In genomic region chr17:72618018-72618509, GRCh38 we compare ENCODE assay signal across 8 cellular contexts.
DNase-seq lines count a peak whose midpoint lies in the region; ATAC-seq and TF ChIP-seq lines count a peak whose summit lies in the region.

No MANE protein-coding gene starts in this region.

- peak overlapping the region; percentile 81 for H3K4me3 Mint-ChIP-seq in activated T-helper 17 cell treated with anti-CD3 and anti-CD28 coated beads, Interleukin-2, amount 50 U/mL, for 72 hours
- H3K4me3 Mint-ChIP-seq in natural killer cell treated with Interleukin-12 subunit alpha and Interleukin-12 subunit beta and Interleukin-15 and Interleukin-18, amount 100 ng/mL, for 72 hours: peak overlapping the region; percentile 53

- H3K27me3 Mint-ChIP-seq in activated T-helper 17 cell treated with anti-CD3 and anti-CD28 coated beads, Interleukin-2, amount 50 U/mL, for 72 hours: peaks cover 5% of the 10 kb centered on the region
- peaks cover 36 to 57% of the 10 kb centered on the region in 2 donors for H3K27me3 Mint-ChIP-seq in natural killer cell treated with Interleukin-12 subunit alpha and Interleukin-12 subunit beta and Interleukin-15 and Interleukin-18, amount 100 ng/mL, for 72 hours

- ATAC-seq in GM19397 (IDR thresholded peaks at IDR 0.05; ENCODE audit: unreplicated experiment) (peak; percentile 37), HG02763 (IDR thresholded peaks at IDR 0.05; ENCODE audit: unreplicated experiment) (no peak)
- peak; percentile 88 for ATAC-seq in activated T-helper 17 cell treated with anti-CD3 and anti-CD28 coated beads, Interleukin-2, amount 50 U/mL, for 72 hours (replicated peaks)
- no peak for ATAC-seq in natural killer cell treated with Interleukin-12 subunit alpha and Interleukin-12 subunit beta and Interleukin-15 and Interleukin-18, amount 100 ng/mL, for 72 hours

- peaks cover 16% of the 10 kb centered on the region for H3K4me1 Mint-ChIP-seq in activated T-helper 17 cell treated with anti-CD3 and anti-CD28 coated beads, Interleukin-2, amount 50 U/mL, for 72 hours
- H3K4me1 Mint-ChIP-seq in natural killer cell treated with Interleukin-12 subunit alpha and Interleukin-12 subunit beta and Interleukin-15 and Interleukin-18, amount 100 ng/mL, for 72 hours (ENCODE audit: low read depth in 2 of 2): peaks cover 7 to 9% of the 10 kb centered on the region in 2 donors

- H3K27ac Mint-ChIP-seq in activated T-helper 17 cell treated with anti-CD3 and anti-CD28 coated beads, Interleukin-2, amount 50 U/mL, for 72 hours: peak overlapping the region; percentile 69
- H3K27ac Mint-ChIP-seq in natural killer cell treated with Interleukin-12 subunit alpha and Interleukin-12 subunit beta and Interleukin-15 and Interleukin-18, amount 100 ng/mL, for 72 hours: no peak overlapping the region

- no peaks in the 10 kb centered on the region for H3K36me3 Mint-ChIP-seq in activated T-helper 17 cell treated with anti-CD3 and anti-CD28 coated beads, Interleukin-2, amount 50 U/mL, for 72 hours (ENCODE audit: low read depth)
- no peaks in the 10 kb centered on the region for H3K36me3 Mint-ChIP-seq in natural killer cell treated with Interleukin-12 subunit alpha and Interleukin-12 subunit beta and Interleukin-15 and Interleukin-18, amount 100 ng/mL, for 72 hours

- DNase-seq in NCI-H187 (lab: John Stamatoyannopoulos, UW) (peak; percentile 24 to 37), SIG-M5 (lab: John Stamatoyannopoulos, UW) (no peak), T1000 (lab: John Stamatoyannopoulos, UW) (no peak)
- no peak for DNase-seq in natural killer cell treated with Interleukin-12 subunit alpha and Interleukin-12 subunit beta and Interleukin-15 and Interleukin-18, amount 100 ng/mL, for 72 hours (ENCODE audit: low spot score)

- peak overlapping the region; percentile 97 for H3K27ac ChIP-seq in 22Rv1

- peak; percentile 7; the same call in 1 of the 2 replicates for TF ChIP-seq CTCF in 22Rv1 (IDR thresholded peaks at IDR 0.05)

- H3K9me3 Mint-ChIP-seq in activated T-helper 17 cell treated with anti-CD3 and anti-CD28 coated beads, Interleukin-2, amount 50 U/mL, for 72 hours: no peaks in the 10 kb centered on the region
- H3K9me3 Mint-ChIP-seq in natural killer cell treated with Interleukin-12 subunit alpha and Interleukin-12 subunit beta and Interleukin-15 and Interleukin-18, amount 100 ng/mL, for 72 hours: no peaks in the 10 kb centered on the region

Comparison
In these comparisons a context has a peak if more than half of its experiments do, and no peak if none do; other contexts are left out.
1. ATAC-seq: peak in GM19397 (single experiment) and activated T-helper 17 cell treated with anti-CD3 and anti-CD28 coated beads, Interleukin-2, amount 50 U/mL, for 72 hours (single experiment); none in natural killer cell treated with Interleukin-12 subunit alpha and Interleukin-12 subunit beta and Interleukin-15 and Interleukin-18, amount 100 ng/mL, for 72 hours (0 of 2) and HG02763 (single experiment).
2. DNase-seq: peak in NCI-H187 (2 of 2); none in natural killer cell treated with Interleukin-12 subunit alpha and Interleukin-12 subunit beta and Interleukin-15 and Interleukin-18, amount 100 ng/mL, for 72 hours (single experiment), SIG-M5 (single experiment) and T1000 (single experiment).